Comparison of ENCODE assay signal across 8 cellular contexts in the genomic region with DNA sequence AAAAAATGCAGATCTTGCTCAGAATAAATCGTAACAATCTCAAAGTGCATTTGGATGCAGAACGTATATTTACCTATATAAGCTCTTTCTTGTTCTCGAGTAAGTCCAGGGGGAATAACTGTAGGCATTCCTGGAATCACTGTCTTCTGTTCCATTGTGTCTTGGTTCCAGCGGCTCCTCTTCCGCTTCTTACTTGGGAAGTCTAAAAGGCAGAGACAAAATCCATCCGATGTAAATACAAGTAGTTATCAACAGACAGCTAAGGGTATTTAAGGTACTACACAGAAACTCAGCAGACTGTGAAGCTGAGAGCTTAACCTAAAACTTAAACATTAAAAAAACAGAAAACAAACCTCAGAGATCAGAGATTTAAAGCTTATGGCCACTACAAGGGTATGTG. TPM values are rescaled to one million over a fixed set of nuclear protein-coding genes. Genes with fewer than 3 reads are reported as not detected.
DNase-seq lines count a peak whose midpoint lies in the region; ATAC-seq and TF ChIP-seq lines count a peak whose summit lies in the region.

No MANE protein-coding gene starts in this region.

- BruUV-seq in A673 (replicated peaks; lab: Mats Ljungman, UMichigan): no TSS peak
- no TSS peak for BruUV-seq in MCF 10A (replicated peaks; lab: Mats Ljungman, UMichigan)

- H3K4me1 Mint-ChIP-seq in MCF 10A (ENCODE audit: insufficient read depth, unreplicated experiment): peaks cover 13% of the 10 kb centered on the region

- H3K27ac Mint-ChIP-seq in MCF 10A (ENCODE audit: low read depth, unreplicated experiment): no peak overlapping the region

- peak overlapping the region; percentile 76 for H3K4me3 Mint-ChIP-seq in MCF 10A (ENCODE audit: unreplicated experiment)

- H3K36me3 Mint-ChIP-seq in MCF 10A (ENCODE audit: insufficient read depth, unreplicated experiment): peaks cover 75% of the 10 kb centered on the region

- TF ChIP-seq CTCF in A673 (conservative IDR thresholded peaks at IDR 0.05; ENCODE audit: low read depth, low read length) (no peak), HL-60 (IDR thresholded peaks at IDR 0.05; ENCODE audit: insufficient read depth, low read length) (no peak), MCF 10A (IDR thresholded peaks at IDR 0.05; ENCODE audit: unreplicated experiment) (no peak), gastroesophageal sphincter (IDR thresholded peaks at IDR 0.05) (no peak)

- peak overlapping the region; percentile 72 for H3K9ac ChIP-seq in mucosa of stomach (ENCODE audit: low read length)

- H3K4me1 ChIP-seq in A673 (ENCODE audit: insufficient read depth, low read length, poor library complexity, severe bottlenecking) (peaks cover 35% of the 10 kb centered on the region), mucosa of stomach (ENCODE audit: control insufficient read depth, insufficient read depth, low read length) (peaks cover 10% of the 10 kb centered on the region), gastroesophageal sphincter (peaks cover 34 to 66% (median 40%) of the 10 kb centered on the region in 3 donors)

- no peak for TF ChIP-seq POLR2A in gastroesophageal sphincter (IDR thresholded peaks at IDR 0.05)

- H3K27me3 ChIP-seq in A673 (replicated peaks; ENCODE audit: insufficient read depth, low read depth, low read length, poor library complexity) (no peaks in the 10 kb centered on the region), HL-60 (ENCODE audit: insufficient read depth, poor library complexity, severe bottlenecking) (no peaks in the 10 kb centered on the region), mucosa of stomach (ENCODE audit: control insufficient read depth, insufficient read depth, low read length) (no peaks in the 10 kb centered on the region), gastroesophageal sphincter (no peaks in the 10 kb centered on the region)

- DNase-seq in A673 (ENCODE audit: low spot score): no peak
- no peak for DNase-seq in HL-60 (ENCODE audit: low read depth in 1 of 2, low spot score in 1 of 2)
- DNase-seq in MCF 10A (ENCODE audit: unreplicated experiment): no peak
- DNase-seq in NCI-H2227 treated with DMSO at 0.1 percent for 48 hours (lab: John Stamatoyannopoulos, UW): no peak

- ATAC-seq in gastroesophageal sphincter (no peak), HG02588 (IDR thresholded peaks at IDR 0.05; ENCODE audit: unreplicated experiment) (no peak), GM19328 (IDR thresholded peaks at IDR 0.05; ENCODE audit: unreplicated experiment) (no peak)

- H3K27ac ChIP-seq in A673 (ENCODE audit: low read depth, low read length, poor library complexity, severe bottlenecking) (peak overlapping the region; percentile 21), HL-60 (replicated peaks) (no peak overlapping the region), gastroesophageal sphincter (peak overlapping the region in 2 of 4 donors; percentile 99 to 100)

- H3K36me3 ChIP-seq in A673 (ENCODE audit: insufficient read depth, low read length, poor library complexity, severe bottlenecking) (peaks cover 61% of the 10 kb centered on the region), mucosa of stomach (ENCODE audit: control insufficient read depth, insufficient read depth, low read length) (peaks cover 9% of the 10 kb centered on the region), gastroesophageal sphincter (peaks cover 11 to 57% of the 10 kb centered on the region in 2 donors)

- intact Hi-C loops in A673 (cut with micrococcal nuclease; ENCODE audit: unreplicated experiment): loop anchor here (5.0 kb wide), 1 partner anchor 1081 kb away; the partner anchor contains the start of gene CFL1
- intact Hi-C loops in MCF 10A (cut with micrococcal nuclease): no loop called here

- CTCF ChIA-PET in A673 (lab: Charles Lee) (no interaction called here), MCF 10A (lab: Yijun Ruan, JAX) (interaction anchor here (0.6 to 1.2 kb wide), 4 partner anchors 9 to 321 kb away, joined by 3 to 15 read pairs (median 4); partner anchors contain the start of gene RASGRP2)

- TF ChIP-seq EP300 in gastroesophageal sphincter (IDR thresholded peaks at IDR 0.05): no peak

- no peaks in the 10 kb centered on the region for H3K9me3 Mint-ChIP-seq in MCF 10A (ENCODE audit: unreplicated experiment)

- 16 to 39% methylated on average over 3 to 6 of the region's 6 CpGs for WGBS in gastroesophageal sphincter (ENCODE audit: low coverage in 1 of 2), 2 donors

- H3K9me3 ChIP-seq in A673 (ENCODE audit: low read depth, low read length, poor library complexity, severe bottlenecking) (no peaks in the 10 kb centered on the region), mucosa of stomach (ENCODE audit: control insufficient read depth, low read length) (no peaks in the 10 kb centered on the region), gastroesophageal sphincter (no peaks in the 10 kb centered on the region)

- POLR2A ChIA-PET in A673 (lab: Charles Lee; ENCODE audit: low non-redundant PET) (interaction anchor here (0.5 kb wide), 2 partner anchors 19 to 43 kb away, joined by 3 to 7 read pairs; no protein-coding TSS in a partner anchor), MCF 10A (lab: Yijun Ruan, JAX) (interaction anchor here (0.5 to 9.8 kb wide), 7 partner anchors 10 to 1120 kb away, joined by 3 to 86 read pairs (median 4); partner anchors contain the start of genes MEN1 and PYGM)

- no peaks in the 10 kb centered on the region for H3K27me3 Mint-ChIP-seq in MCF 10A (ENCODE audit: insufficient read depth, unreplicated experiment)

- peak overlapping the region; percentile 80 for H3K4me3 ChIP-seq in A673 (ENCODE audit: low read depth, low read length, poor library complexity, severe bottlenecking)
- H3K4me3 ChIP-seq in HL-60 (replicated peaks; ENCODE audit: insufficient read depth, low read length): peak overlapping the region; percentile 80
- peak overlapping the region; percentile 69 for H3K4me3 ChIP-seq in mucosa of stomach (ENCODE audit: low read length)
- peak overlapping the region in 1 of 2 donors; percentile 77 for H3K4me3 ChIP-seq in gastroesophageal sphincter

RNA-seq across cellular contexts. Expression of gene SF1, which starts 1.9 kb away (rescaled TPM):
- total RNA-seq in A673 (2021) (467 and 472 TPM in 2 replicates), MCF 10A (2022) (446 and 503 TPM in 2 replicates), gastroesophageal sphincter (100 to 1,000 TPM; 187 to 314 (median 253) TPM)

RNA-seq across cellular contexts. Expression of gene PYGM, which starts 16.7 kb away (rescaled TPM):
- 2.4 and 2.9 TPM in 2 replicates for total RNA-seq in A673 (2021)
- total RNA-seq in MCF 10A (2022): 0.09 and 0.10 TPM in 2 replicates
- 10 to 100 TPM; 10.5 to 55.2 (median 32.8) TPM for total RNA-seq in gastroesophageal sphincter

RNA-seq across cellular contexts. Expression of gene MAP4K2, which starts 26.6 kb away (rescaled TPM):
- total RNA-seq in A673 (2021) (46.5 and 50.5 TPM in 2 replicates), MCF 10A (2022) (4.9 and 6.8 TPM in 2 replicates), gastroesophageal sphincter (10 to 100 TPM; 17.6 to 24.0 (median 19.6) TPM)

RNA-seq across cellular contexts. Expression of gene RASGRP2, which starts 32.5 kb away (rescaled TPM):
- total RNA-seq in A673 (2021) (2.0 and 3.5 TPM in 2 replicates), MCF 10A (2022) (not detected in 2 replicates), gastroesophageal sphincter (10 to 100 TPM; 34.5 to 84.9 (median 41.1) TPM)

RNA-seq across cellular contexts. Expression of gene MEN1, which starts 33.9 kb away (rescaled TPM):
- total RNA-seq in A673 (2021) (45.7 and 49.2 TPM in 2 replicates), MCF 10A (2022) (29.2 and 33.1 TPM in 2 replicates), gastroesophageal sphincter (10 to 100 TPM in 2 of 4 donors, 1 to 10 TPM in 2; 7.1 to 20.9 (median 11.6) TPM)
